ENCODE assay signal across 8 cellular contexts in the genomic region with DNA sequence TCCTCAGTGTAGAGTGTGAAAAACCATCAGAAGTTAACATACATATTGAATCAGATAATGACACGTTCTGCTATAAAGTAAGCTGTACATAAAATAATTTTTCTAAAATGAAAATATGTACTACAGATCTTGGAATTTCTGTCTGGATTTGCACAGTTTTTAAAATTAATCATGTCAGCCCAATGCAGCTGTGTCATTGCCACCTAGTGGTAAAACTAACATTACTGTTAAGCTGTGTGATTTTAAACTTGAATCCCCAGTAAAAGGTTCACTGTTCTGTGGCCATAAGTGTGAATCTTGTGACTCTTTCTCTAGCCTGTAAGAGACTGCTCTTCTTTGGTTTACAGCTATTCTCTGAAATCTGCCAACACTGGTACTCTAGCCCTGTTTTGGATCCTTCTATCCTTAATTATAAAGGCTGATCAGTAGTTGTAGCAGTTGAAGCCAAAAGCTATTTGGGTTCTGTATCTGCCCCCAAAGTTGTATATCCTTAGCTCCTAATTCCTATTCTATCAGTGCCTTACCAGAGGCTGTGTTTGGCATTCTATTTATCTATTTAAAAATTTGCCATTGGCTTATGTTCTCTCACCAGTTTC. TPM values are rescaled to one million over a fixed set of nuclear protein-coding genes. Genes with fewer than 3 reads are reported as not detected.
DNase-seq lines count a peak whose midpoint lies in the region; ATAC-seq, FAIRE-seq and TF ChIP-seq lines count a peak whose summit lies in the region.

No MANE protein-coding gene starts in this region.

- H4K20me1 ChIP-seq in astrocyte (ENCODE audit: insufficient read depth, low read length): peaks cover 6% of the 10 kb centered on the region

- H3K27ac Mint-ChIP-seq in astrocyte (ENCODE audit: unreplicated experiment): no peak overlapping the region

- H3K36me3 ChIP-seq in heart left ventricle (no peaks in the 10 kb centered on the region), astrocyte (ENCODE audit: insufficient read depth, low read length) (no peaks in the 10 kb centered on the region), kidney epithelial cell (ENCODE audit: control insufficient read depth, insufficient read depth, low read length) (no peaks in the 10 kb centered on the region)

- DNase-seq in heart left ventricle (no peak), left ventricle myocardium superior (no peak), NAMALWA (ENCODE audit: low spot score) (peak; percentile 64), astrocyte (ENCODE audit: low read depth) (peak; percentile 29), kidney epithelial cell (ENCODE audit: low read depth) (no peak)
- DNase-seq in activated CD4-positive, CD25-positive, alpha-beta regulatory T cell (lab: John Stamatoyannopoulos, UW): no peak
- no peak for DNase-seq in activated CD4-positive, alpha-beta T cell treated with anti-CD3 and anti-CD28 coated beads, Interleukin-2, amount 50 U/mL, for 1 hour

- H3K4me3 Mint-ChIP-seq in astrocyte (ENCODE audit: unreplicated experiment): no peak overlapping the region

- H3K27me3 ChIP-seq in heart left ventricle (no peaks in the 10 kb centered on the region), astrocyte (ENCODE audit: insufficient read depth, low read length) (no peaks in the 10 kb centered on the region), kidney epithelial cell (ENCODE audit: control insufficient read depth, insufficient read depth, low read length) (no peaks in the 10 kb centered on the region)

- H3K4me1 Mint-ChIP-seq in astrocyte (ENCODE audit: low read depth, unreplicated experiment): peaks cover 4% of the 10 kb centered on the region

- peaks cover 0 to 18% (median 8%) of the 10 kb centered on the region in 12 donors for H3K4me1 ChIP-seq in heart left ventricle
- H3K4me1 ChIP-seq in astrocyte (ENCODE audit: insufficient read depth, low read length): peaks cover 14% of the 10 kb centered on the region

- no peak overlapping the region for H3K4me2 ChIP-seq in astrocyte (ENCODE audit: low read length)

- intact Hi-C loops in heart left ventricle (cut with DNase I): loop anchor here in 7 of 10 donors (5.0 to 10.0 kb wide), 2 partner anchors 557 to 559 kb away; no protein-coding TSS in a partner anchor
- intact Hi-C loops in left ventricle myocardium superior (cut with micrococcal nuclease): no loop called here

- H3K36me3 Mint-ChIP-seq in astrocyte (ENCODE audit: low read depth, unreplicated experiment): no peaks in the 10 kb centered on the region

- no peak overlapping the region for H3K4me3 ChIP-seq in heart left ventricle
- H3K4me3 ChIP-seq in astrocyte (ENCODE audit: insufficient read depth, low read depth, low read length): no peak overlapping the region
- H3K4me3 ChIP-seq in kidney epithelial cell (ENCODE audit: low read depth, low read length): no peak overlapping the region

- no peaks in the 10 kb centered on the region for H3K9me3 Mint-ChIP-seq in astrocyte (ENCODE audit: unreplicated experiment)

- H3K79me2 ChIP-seq in astrocyte (ENCODE audit: insufficient read depth, low read length): peaks cover 43% of the 10 kb centered on the region

- H2AFZ ChIP-seq in astrocyte (ENCODE audit: low read depth, low read length): no peak overlapping the region

- H3K9me3 ChIP-seq in heart left ventricle (no peaks in the 10 kb centered on the region), astrocyte (ENCODE audit: insufficient read depth, low read depth, low read length) (no peaks in the 10 kb centered on the region)

- no peak overlapping the region for H3K27ac ChIP-seq in heart left ventricle
- H3K27ac ChIP-seq in astrocyte (ENCODE audit: low read depth, low read length): no peak overlapping the region

- TF ChIP-seq CTCF in heart left ventricle (IDR thresholded peaks at IDR 0.05): peak; percentile 49 to 74 (median 61)
- TF ChIP-seq CTCF in astrocyte (IDR thresholded peaks at IDR 0.05; ENCODE audit: insufficient read depth, low read depth, low read length): peak; percentile 86
- peak; percentile 67 for TF ChIP-seq CTCF in kidney epithelial cell (IDR thresholded peaks at IDR 0.05; ENCODE audit: insufficient read depth, low read length, poor library complexity, severe bottlenecking)

- TF ChIP-seq POLR2A in heart left ventricle (IDR thresholded peaks at IDR 0.05): no peak

- FAIRE-seq in astrocyte (lab: Jason Lieb, UNC): peak; percentile 20

- H3K27me3 Mint-ChIP-seq in astrocyte (ENCODE audit: low read depth, unreplicated experiment): no peaks in the 10 kb centered on the region

- 17 to 28% (median 25%) methylated on average over 1 of the region's 1 CpG for WGBS in heart left ventricle, 4 donors

- H3K9ac ChIP-seq in astrocyte (ENCODE audit: low read length): peak overlapping the region; percentile 28

- no peak for ATAC-seq in heart left ventricle
- ATAC-seq in left ventricle myocardium superior: no peak
- ATAC-seq in HG02840 (IDR thresholded peaks at IDR 0.05; ENCODE audit: low FRiP score, unreplicated experiment): no peak

RNA-seq across cellular contexts. Expression of a gene that starts 4.0 kb away (rescaled TPM):
- 1 to 10 TPM; 2.6 to 8.3 (median 5.5) TPM for total RNA-seq in heart left ventricle
- 1 to 10 TPM; 2.9 to 5.1 TPM for polyA plus RNA-seq in heart left ventricle
- total RNA-seq in left ventricle myocardium superior: 5.5 TPM
- 13.4 and 13.9 TPM in 2 replicates for total RNA-seq in astrocyte
- 8.8 and 9.5 TPM in 2 replicates for total RNA-seq in kidney epithelial cell

RNA-seq across cellular contexts. Expression of a gene that starts 4.1 kb away (rescaled TPM):
- total RNA-seq in heart left ventricle: 10 to 100 TPM in 7 of 9 donors, 1 to 10 TPM in 2; 5.4 to 16.4 (median 14.5) TPM
- polyA plus RNA-seq in heart left ventricle: 10 to 100 TPM; 11.4 to 15.5 TPM
- 14.1 TPM for total RNA-seq in left ventricle myocardium superior
- total RNA-seq in astrocyte: 23.4 and 26.2 TPM in 2 replicates
- total RNA-seq in kidney epithelial cell: 25.5 and 45.7 TPM in 2 replicates

RNA-seq across cellular contexts. Expression of a gene that starts 50.9 kb away (rescaled TPM):
- 10 to 100 TPM in 3 of 9 donors, 1 to 10 TPM in 6; 2.1 to 10.8 (median 6.1) TPM for total RNA-seq in heart left ventricle
- polyA plus RNA-seq in heart left ventricle: 1 to 10 TPM; 1.3 to 1.8 TPM
- total RNA-seq in left ventricle myocardium superior: 4.1 TPM
- 27.1 and 27.4 TPM in 2 replicates for total RNA-seq in astrocyte
- 12.3 and 16.2 TPM in 2 replicates for total RNA-seq in kidney epithelial cell

Comparison
In these comparisons a context has a peak if more than half of its experiments do, and no peak if none do; other contexts are left out.
1. DNase-seq: peak in NAMALWA (single experiment) and astrocyte (single experiment); none in heart left ventricle (0 of 5), left ventricle myocardium superior (single experiment), kidney epithelial cell (single experiment), activated CD4-positive, CD25-positive, alpha-beta regulatory T cell (0 of 4) and activated CD4-positive, alpha-beta T cell treated with anti-CD3 and anti-CD28 coated beads, Interleukin-2, amount 50 U/mL, for 1 hour (single experiment).
2. Peak in every context shown above with its lines, with median percentiles within 50 percentile points of each other: CTCF ChIP-seq.